In the genomic region with DNA sequence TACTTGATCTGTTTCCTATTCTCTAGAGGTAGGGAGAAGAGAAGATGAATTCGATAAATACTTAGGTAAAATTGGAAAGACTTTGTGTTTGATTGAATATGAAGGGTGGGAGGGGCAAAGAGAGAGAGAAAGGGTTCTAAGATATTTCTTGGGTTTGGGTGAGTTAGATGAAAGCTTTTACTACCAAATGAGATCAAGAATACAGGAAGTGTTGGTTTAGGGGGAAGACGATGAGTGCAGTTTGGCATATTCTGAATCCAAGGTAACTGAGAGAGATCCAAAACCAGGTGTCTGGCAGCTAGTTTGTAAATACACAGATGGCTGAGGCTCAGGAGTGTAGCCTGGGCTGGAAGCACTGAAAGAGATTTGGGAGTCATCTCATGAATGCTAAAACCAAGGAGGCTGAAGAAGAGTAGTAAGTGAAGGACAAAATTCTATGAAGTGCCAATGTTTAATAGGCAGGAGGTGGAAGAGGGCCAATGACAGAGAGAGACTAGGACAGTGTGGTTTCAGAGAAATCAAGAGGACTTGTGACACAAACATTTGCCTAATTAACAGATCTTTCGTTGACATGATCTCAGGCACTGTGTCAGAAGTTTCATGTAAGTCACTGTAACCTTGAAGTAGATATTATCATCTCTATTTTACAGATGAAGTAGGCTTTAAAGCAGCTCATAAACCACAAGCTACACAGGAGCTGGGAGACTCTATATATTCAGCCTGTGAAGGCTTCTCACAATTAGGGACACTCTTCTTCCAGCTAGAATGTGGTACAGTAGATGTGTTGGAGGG, we compare ENCODE assay signal across 22 cellular contexts.
DNase-seq lines count a peak whose midpoint lies in the region; ATAC-seq, FAIRE-seq and TF ChIP-seq lines count a peak whose summit lies in the region.
"Had no signal": no experiment of that assay in that cellular context is flagged by ENCODE, and none has a peak within 500 bp of the region (broad histone marks: within the 10 kb centered on the region; RNA-seq: fewer than 3 reads in every experiment).

No MANE protein-coding gene starts in this region.

- H3K4me2 ChIP-seq in astrocyte (ENCODE audit: low read length) (peak overlapping the region; percentile 53), smooth muscle cell (no peak overlapping the region)
- H3K4me2 ChIP-seq: PC-9 had no signal

- H3K9me3 ChIP-seq in astrocyte (ENCODE audit: insufficient read depth, low read depth, low read length) (no peaks in the 10 kb centered on the region), smooth muscle cell (replicated peaks; ENCODE audit: low read depth) (no peaks in the 10 kb centered on the region)
- H3K9me3 ChIP-seq: ascending aorta, BE2C, HAP-1 had no signal

- no peaks in the 10 kb centered on the region for H3K27me3 Mint-ChIP-seq in activated CD4-positive, alpha-beta T cell treated with anti-CD3 and anti-CD28 coated beads for 36 hours
- H3K27me3 Mint-ChIP-seq in astrocyte (ENCODE audit: low read depth, unreplicated experiment) = no peaks in the 10 kb centered on the region
- H3K27me3 Mint-ChIP-seq: progenitor cell of endocrine pancreas had no signal

- H4K20me1 ChIP-seq in astrocyte (ENCODE audit: insufficient read depth, low read length) = no peaks in the 10 kb centered on the region
- peaks cover 4% of the 10 kb centered on the region for H4K20me1 ChIP-seq in smooth muscle cell (ENCODE audit: low read depth)

- peak; percentile 26 for FAIRE-seq in astrocyte (lab: Jason Lieb, UNC)

- no peaks in the 10 kb centered on the region for H3K9me3 Mint-ChIP-seq in activated CD4-positive, alpha-beta T cell treated with anti-CD3 and anti-CD28 coated beads for 36 hours (ENCODE audit: low read depth)
- H3K9me3 Mint-ChIP-seq in astrocyte (ENCODE audit: unreplicated experiment) = no peaks in the 10 kb centered on the region

- CTCF ChIA-PET in activated CD4-positive, alpha-beta T cell treated with anti-CD3 and anti-CD28 coated beads for 36 hours (lab: Charles Lee) = interaction anchor here (0.7 to 1.4 kb wide), 3 partner anchors 20 to 144 kb away, joined by 3 to 4 read pairs (median 3); no protein-coding TSS in a partner anchor

- H3K27ac Mint-ChIP-seq in activated CD4-positive, alpha-beta T cell treated with anti-CD3 and anti-CD28 coated beads for 36 hours = no peak overlapping the region
- H3K27ac Mint-ChIP-seq in astrocyte (ENCODE audit: unreplicated experiment) = no peak overlapping the region
- H3K27ac Mint-ChIP-seq: progenitor cell of endocrine pancreas had no signal

- H3K27me3 ChIP-seq in astrocyte (ENCODE audit: insufficient read depth, low read length) (no peaks in the 10 kb centered on the region), smooth muscle cell (ENCODE audit: low read depth) (no peaks in the 10 kb centered on the region)
- H3K27me3 ChIP-seq: ascending aorta, BE2C, dorsolateral prefrontal cortex had no signal

- DNase-seq in activated CD4-positive, alpha-beta T cell treated with anti-CD3 and anti-CD28 coated beads for 36 hours = no peak
- DNase-seq in activated CD4-positive, alpha-beta T cell treated with anti-CD3 and anti-CD28 coated beads, Interleukin-2, amount 50 U/mL, for 1 hour = no peak
- DNase-seq in Jurkat, Clone E6-1 (ENCODE audit: low read depth, low spot score) = peak; percentile 78
- DNase-seq in astrocyte (ENCODE audit: low read depth) = no peak
- DNase-seq in smooth muscle cell (lab: John Stamatoyannopoulos, UW; ENCODE audit: unreplicated experiment) = no peak
- DNase-seq in superior temporal gyrus (ENCODE audit: extremely low spot score) = no peak
- no peak for DNase-seq in NOMO-1 (lab: John Stamatoyannopoulos, UW; ENCODE audit: unreplicated experiment in 2 of 2)
- DNase-seq in stimulated activated CD4-positive, alpha-beta T cell treated with anti-CD3 and anti-CD28 coated beads, Interleukin-2, amount 100 ng/mL, for 48 hours = no peak
- DNase-seq: activated naive CD4-positive, alpha-beta T cell treated with anti-CD3 and anti-CD28 coated beads, Interleukin-2, amount 50 U/mL, for 16 hours; BE2C; central memory CD4-positive, alpha-beta T cell; DMS79; dorsolateral prefrontal cortex; NCI-H1092 treated with DMSO at 0.1 percent for 48 hours; NCI-H2029; PC-9; SHP77; substantia nigra had no signal

- peaks cover 13% of the 10 kb centered on the region for H3K4me1 Mint-ChIP-seq in activated CD4-positive, alpha-beta T cell treated with anti-CD3 and anti-CD28 coated beads for 36 hours
- H3K4me1 Mint-ChIP-seq in astrocyte (ENCODE audit: low read depth, unreplicated experiment) = peaks cover 3% of the 10 kb centered on the region

- POLR2A ChIA-PET in activated CD4-positive, alpha-beta T cell treated with anti-CD3 and anti-CD28 coated beads for 36 hours (lab: Charles Lee) = no interaction called here

- no peak overlapping the region for H3K4me3 ChIP-seq in Jurkat, Clone E6-1 (ENCODE audit: low read length)
- H3K4me3 ChIP-seq in astrocyte (ENCODE audit: insufficient read depth, low read depth, low read length) = no peak overlapping the region
- no peak overlapping the region for H3K4me3 ChIP-seq in smooth muscle cell
- H3K4me3 ChIP-seq: ascending aorta, dorsolateral prefrontal cortex, HAP-1, lung, PC-9 had no signal

- WGBS in smooth muscle cell (ENCODE audit: low lambda C conversion rate) = 88% methylated on average over 3 of the region's 3 CpGs

- no peaks in the 10 kb centered on the region for H3K79me2 ChIP-seq in astrocyte (ENCODE audit: insufficient read depth, low read length)
- no peaks in the 10 kb centered on the region for H3K79me2 ChIP-seq in smooth muscle cell (ENCODE audit: low read depth)

- peak; percentile 83 for ATAC-seq in activated CD4-positive, alpha-beta T cell treated with anti-CD3 and anti-CD28 coated beads for 36 hours

- H2AFZ ChIP-seq in astrocyte (ENCODE audit: low read depth, low read length) (no peak overlapping the region), smooth muscle cell (ENCODE audit: low read depth) (no peak overlapping the region)
- H2AFZ ChIP-seq: PC-9 had no signal

- H3K36me3 ChIP-seq in astrocyte (ENCODE audit: insufficient read depth, low read length) (no peaks in the 10 kb centered on the region), smooth muscle cell (ENCODE audit: low read depth) (peaks cover 2% of the 10 kb centered on the region)
- H3K36me3 ChIP-seq: BE2C, HAP-1 had no signal

- H3F3A ChIP-seq in smooth muscle cell (ENCODE audit: low read depth) = peaks cover 4% of the 10 kb centered on the region

- H3K36me3 Mint-ChIP-seq in activated CD4-positive, alpha-beta T cell treated with anti-CD3 and anti-CD28 coated beads for 36 hours (ENCODE audit: low read depth) = peaks cover 7% of the 10 kb centered on the region
- H3K36me3 Mint-ChIP-seq in astrocyte (ENCODE audit: low read depth, unreplicated experiment) = no peaks in the 10 kb centered on the region

- H3K9ac ChIP-seq in astrocyte (ENCODE audit: low read length) = no peak overlapping the region
- no peak overlapping the region for H3K9ac ChIP-seq in smooth muscle cell (ENCODE audit: low read depth)

- TF ChIP-seq CTCF in astrocyte (IDR thresholded peaks at IDR 0.05; ENCODE audit: insufficient read depth, low read depth, low read length) (no peak), smooth muscle cell (IDR thresholded peaks at IDR 0.05; ENCODE audit: borderline replicate concordance, insufficient read depth, poor library complexity, severe bottlenecking) (no peak)

- H3K4me1 ChIP-seq in astrocyte (ENCODE audit: insufficient read depth, low read length) (peaks cover 10% of the 10 kb centered on the region), smooth muscle cell (ENCODE audit: low read depth) (no peaks in the 10 kb centered on the region)
- H3K4me1 ChIP-seq: ascending aorta, BE2C, HAP-1 had no signal

- H3K4me3 Mint-ChIP-seq in activated CD4-positive, alpha-beta T cell treated with anti-CD3 and anti-CD28 coated beads for 36 hours = no peak overlapping the region
- H3K4me3 Mint-ChIP-seq in astrocyte (ENCODE audit: unreplicated experiment) = no peak overlapping the region

- intact Hi-C loops in activated CD4-positive, alpha-beta T cell treated with anti-CD3 and anti-CD28 coated beads for 36 hours (cut with DNase I, micrococcal nuclease) = no loop called here

- H3K27ac ChIP-seq in astrocyte (ENCODE audit: low read depth, low read length) (peak overlapping the region; percentile 50), smooth muscle cell (ENCODE audit: low read depth) (peak overlapping the region; percentile 16)
- H3K27ac ChIP-seq: ascending aorta, dorsolateral prefrontal cortex, PC-9 had no signal
